Comparison of ENCODE assay signal across 17 cellular contexts in the genomic region with DNA sequence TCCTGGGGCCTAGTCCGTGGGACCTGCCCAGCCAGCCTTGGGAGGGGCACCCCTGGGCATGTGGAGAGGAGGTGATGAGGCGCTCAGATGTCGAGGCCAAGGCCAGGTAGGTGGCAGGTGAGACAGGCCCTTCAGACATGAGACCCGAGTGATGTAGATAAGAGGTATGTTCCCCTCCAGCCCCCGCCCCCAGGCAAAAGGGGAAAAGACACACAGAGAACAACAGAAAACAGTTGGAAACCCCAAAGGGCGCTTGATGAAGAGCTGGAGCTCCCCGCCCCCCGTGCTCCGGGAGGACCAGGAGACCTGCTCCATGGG.
A peak's percentile ranks its signal among the peaks of the same experiment; 100 is the strongest.
DNase-seq lines count a peak whose midpoint lies in the region; ATAC-seq and TF ChIP-seq lines count a peak whose summit lies in the region.
"Had no signal": no experiment of that assay in that cellular context is flagged by ENCODE, and none has a peak within 500 bp of the region (broad histone marks: within the 10 kb centered on the region; RNA-seq: fewer than 3 reads in every experiment).

No MANE protein-coding gene starts in this region.

- no peaks in the 10 kb centered on the region for H3K36me3 Mint-ChIP-seq in memory B cell
- H3K36me3 Mint-ChIP-seq: CD8-positive, alpha-beta memory T cell had no signal

- H3K27ac Mint-ChIP-seq in memory B cell: no peak overlapping the region

- TF ChIP-seq CTCF in heart right ventricle (IDR thresholded peaks at IDR 0.05) (no peak), RWPE1 (conservative IDR thresholded peaks at IDR 0.05; ENCODE audit: low read depth) (no peak)

- H3K9me3 ChIP-seq in right cardiac atrium (ENCODE audit: control insufficient read depth, low read length) (no peaks in the 10 kb centered on the region), heart right ventricle (no peaks in the 10 kb centered on the region)

- DNase-seq in right cardiac atrium: peak in 2 of 3 donors; percentile 31 to 40
- no peak for DNase-seq in heart right ventricle
- DNase-seq in RWPE1 (ENCODE audit: low spot score): no peak
- DNase-seq in memory B cell (ENCODE audit: low spot score in 2 of 2): no peak
- no peak for DNase-seq in stimulated activated CD8-positive, alpha-beta memory T cell treated with anti-CD3 and anti-CD28 coated beads, Interleukin-4, amount 100 ng/mL, for 48 hours
- DNase-seq in DMS53 treated with DMSO at 0.1 percent for 48 hours (lab: John Stamatoyannopoulos, UW; ENCODE audit: unreplicated experiment): no peak
- DNase-seq: CD8-positive, alpha-beta memory T cell; DMS79 treated with DMSO at 0.1 percent for 48 hours; H7; MM.1S; NCI-H1092 treated with DMSO at 0.1 percent for 48 hours; NCI-H146; NCI-H2029 treated with DMSO at 0.1 percent for 48 hours; NCI-H2171; NCI-H82; PC-3 had no signal

- H3K4me1 Mint-ChIP-seq in memory B cell: peaks cover 64% of the 10 kb centered on the region

- POLR2A ChIA-PET in RWPE1 (lab: Yijun Ruan, JAX; ENCODE audit: low non-redundant PET): no interaction called here

- intact Hi-C loops in right cardiac atrium (cut with DNase I): no loop called here
- intact Hi-C loops in heart right ventricle (cut with DNase I): no loop called here

- no peak for ATAC-seq in right cardiac atrium
- no peak for ATAC-seq in heart right ventricle
- ATAC-seq in memory B cell (ENCODE audit: low read depth): no peak
- ATAC-seq in HG03025 (IDR thresholded peaks at IDR 0.05; ENCODE audit: low FRiP score, unreplicated experiment): no peak

- H3K4me1 ChIP-seq in right cardiac atrium (ENCODE audit: control insufficient read depth, insufficient read depth, low read length) (no peaks in the 10 kb centered on the region), heart right ventricle (peaks cover 3 to 26% (median 15%) of the 10 kb centered on the region in 9 donors)

- CTCF ChIA-PET in RWPE1 (lab: Yijun Ruan, JAX): interaction anchor here (0.5 to 0.7 kb wide), 3 partner anchors 9 to 188 kb away, joined by 3 to 4 read pairs (median 3); partner anchors contain the start of gene CBX4

- 75% methylated on average over 9 of the region's 9 CpGs for WGBS in right cardiac atrium
- 80 to 81% methylated on average over 9 of the region's 9 CpGs for WGBS in heart right ventricle, 2 donors

- peak overlapping the region; percentile 22 for H3K4me3 Mint-ChIP-seq in memory B cell

- H3K36me3 ChIP-seq in heart right ventricle: peaks cover 0 to 5% (median 0%) of the 10 kb centered on the region in 9 donors

- H3K27ac ChIP-seq in right cardiac atrium (ENCODE audit: low read length): no peak overlapping the region
- H3K27ac ChIP-seq in heart right ventricle: no peak overlapping the region
- 0 out of 2 replicates have a peak overlapping the region, but pooled peaks have one; percentile 12 for H3K27ac ChIP-seq in RWPE1

- peaks cover 1% of the 10 kb centered on the region for H3K27me3 Mint-ChIP-seq in memory B cell

- H3K9me3 Mint-ChIP-seq in memory B cell: no peaks in the 10 kb centered on the region
- H3K9me3 Mint-ChIP-seq: CD8-positive, alpha-beta memory T cell had no signal

- H3K4me3 ChIP-seq in right cardiac atrium (ENCODE audit: low read length) (no peak overlapping the region), heart right ventricle (no peak overlapping the region)

- H3K27me3 ChIP-seq in right cardiac atrium (ENCODE audit: control insufficient read depth, insufficient read depth) (no peaks in the 10 kb centered on the region), heart right ventricle (peaks cover 7 to 39% (median 29%) of the 10 kb centered on the region in 7 donors)

Comparison
In these comparisons a context has a peak if more than half of its experiments do, and no peak if none do; other contexts are left out.
1. DNase-seq: peak in right cardiac atrium (2 of 3); none in heart right ventricle (0 of 2), RWPE1 (single experiment), memory B cell (0 of 2), stimulated activated CD8-positive, alpha-beta memory T cell treated with anti-CD3 and anti-CD28 coated beads, Interleukin-4, amount 100 ng/mL, for 48 hours (single experiment) and DMS53 treated with DMSO at 0.1 percent for 48 hours (single experiment).